In the genomic region with DNA sequence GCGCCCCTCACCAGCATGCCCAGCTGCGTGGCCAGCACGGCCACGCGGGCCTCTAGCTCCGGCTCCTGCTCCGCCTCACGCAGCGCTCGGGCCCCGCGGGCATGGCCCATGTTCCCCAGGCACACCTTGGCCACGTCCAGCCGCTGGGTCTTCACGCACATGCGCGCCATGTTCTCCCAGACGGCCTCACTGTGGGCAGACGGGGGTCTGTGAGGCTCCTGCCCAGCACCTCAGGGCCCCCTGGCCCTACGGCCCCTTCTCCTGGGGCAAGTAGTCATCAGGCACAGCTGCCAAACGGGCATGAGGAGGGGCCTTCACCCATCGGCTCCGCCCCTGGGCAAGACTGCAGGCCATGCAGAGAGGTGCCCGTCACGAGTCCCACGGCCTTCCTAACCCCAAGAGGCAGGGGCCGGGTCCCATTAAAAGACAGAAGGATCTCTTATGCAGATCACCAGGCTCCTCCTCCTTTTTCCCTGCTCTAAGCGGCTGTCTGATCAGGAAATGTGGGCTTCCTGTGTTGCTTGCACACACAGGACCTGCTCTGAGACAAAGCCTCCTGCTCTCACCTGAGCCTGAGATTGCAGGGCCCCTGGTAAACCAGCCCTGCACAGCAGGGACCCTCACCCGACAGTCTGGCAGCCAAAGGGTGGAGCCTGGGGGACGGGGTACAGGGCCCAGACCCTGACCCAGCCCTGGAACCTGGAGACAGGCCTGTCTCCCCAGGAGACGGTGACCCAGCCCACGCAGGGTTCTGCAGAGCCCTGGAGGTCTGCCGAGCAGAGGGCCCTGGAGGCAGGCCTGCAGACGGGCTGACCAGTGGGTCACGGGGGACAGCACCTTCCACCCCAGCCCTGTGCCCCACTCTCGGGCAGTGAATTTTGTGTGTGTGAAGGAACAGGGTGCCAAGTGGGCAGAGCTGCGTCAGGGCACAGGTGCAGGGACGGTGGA, we compare ENCODE assay signal across 17 cellular contexts. TPM values are rescaled to one million over a fixed set of nuclear protein-coding genes. Genes with fewer than 3 reads are reported as not detected.
DNase-seq lines count a peak whose midpoint lies in the region; ATAC-seq lines count a peak whose summit lies in the region.
"Had no signal": no experiment of that assay in that cellular context is flagged by ENCODE, and none has a peak within 500 bp of the region (broad histone marks: within the 10 kb centered on the region; RNA-seq: fewer than 3 reads in every experiment).

No MANE protein-coding gene starts in this region.

- ATAC-seq in activated T-helper 17 cell treated with anti-CD3 and anti-CD28 coated beads, Interleukin-2, amount 50 U/mL, for 72 hours (replicated peaks), result peak; percentile 44
- ATAC-seq in GM18870 (IDR thresholded peaks at IDR 0.05; ENCODE audit: unreplicated experiment), result no peak
- no peak for ATAC-seq in HG02642 (IDR thresholded peaks at IDR 0.05; ENCODE audit: poor library complexity, unreplicated experiment)
- ATAC-seq: natural killer cell treated with Interleukin-12 subunit alpha and Interleukin-12 subunit beta and Interleukin-15 and Interleukin-18, amount 100 ng/mL, for 72 hours had no signal

- H3K9ac ChIP-seq in mesenchymal stem cell (ENCODE audit: low read length), result no peak overlapping the region
- H3K9ac ChIP-seq: KMS-11 had no signal

- no peak overlapping the region for H3K4me3 ChIP-seq in Jurkat, Clone E6-1 (ENCODE audit: low read length)
- H3K4me3 ChIP-seq in mesenchymal stem cell (ENCODE audit: insufficient read depth in 1 of 2, low read depth in 1 of 2, low read length in 2 of 2), result no peak overlapping the region

- H2AFZ ChIP-seq in mesenchymal stem cell (ENCODE audit: low read depth, low read length), result no peak overlapping the region

- DNase-seq in activated CD4-positive, alpha-beta T cell treated with anti-CD3 and anti-CD28 coated beads for 48 hours, result peak; percentile 30
- DNase-seq in activated CD4-positive, alpha-beta T cell treated with anti-CD3 and anti-CD28 coated beads, Interleukin-2, amount 50 U/mL, for 4 hours, result no peak
- peak; percentile 43 for DNase-seq in Jurkat, Clone E6-1 (ENCODE audit: low read depth, low spot score)
- DNase-seq in mesenchymal stem cell (no peak), NCI-H187 (lab: John Stamatoyannopoulos, UW) (no peak)
- DNase-seq: amniotic stem cell, NCI-H1694, NCI-H69, retina, RPMI8226 had no signal

- H3K27ac Mint-ChIP-seq in activated T-helper 17 cell treated with anti-CD3 and anti-CD28 coated beads, Interleukin-2, amount 50 U/mL, for 72 hours, result no peak overlapping the region
- H3K27ac Mint-ChIP-seq: dendritic cell treated with granulocyte-macrophage colony-stimulating factor and Interleukin-4, amounts not matched to agents 40 ng/mL and 50 ng/mL, for 4 days; natural killer cell treated with Interleukin-12 subunit alpha and Interleukin-12 subunit beta and Interleukin-15 and Interleukin-18, amount 100 ng/mL, for 72 hours had no signal

- H3K79me1 ChIP-seq in mesenchymal stem cell (replicated peaks; ENCODE audit: low read length, poor library complexity, severe bottlenecking), result no peaks in the 10 kb centered on the region

- no peak overlapping the region for H2BK15ac ChIP-seq in mesenchymal stem cell (ENCODE audit: low read depth, poor library complexity, severe bottlenecking)

- H3K4me1 Mint-ChIP-seq in activated T-helper 17 cell treated with anti-CD3 and anti-CD28 coated beads, Interleukin-2, amount 50 U/mL, for 72 hours, result no peaks in the 10 kb centered on the region

- no peak overlapping the region for H3K4ac ChIP-seq in mesenchymal stem cell (ENCODE audit: low read depth in 1 of 2, low read length in 2 of 2)

- H3K9me3 Mint-ChIP-seq in activated T-helper 17 cell treated with anti-CD3 and anti-CD28 coated beads, Interleukin-2, amount 50 U/mL, for 72 hours, result no peaks in the 10 kb centered on the region
- H3K9me3 Mint-ChIP-seq: dendritic cell treated with granulocyte-macrophage colony-stimulating factor and Interleukin-4, amounts not matched to agents 40 ng/mL and 50 ng/mL, for 4 days; natural killer cell treated with Interleukin-12 subunit alpha and Interleukin-12 subunit beta and Interleukin-15 and Interleukin-18, amount 100 ng/mL, for 72 hours had no signal

- H3K27me3 ChIP-seq in mesenchymal stem cell (ENCODE audit: control insufficient read depth in 1 of 2, insufficient read depth in 1 of 2, low read length in 2 of 2), result no peaks in the 10 kb centered on the region

- peak overlapping the region in 1 of 2 experiments; percentile 61 for H3K14ac ChIP-seq in mesenchymal stem cell (ENCODE audit: low read length in 2 of 2)

- no peak overlapping the region for H3K27ac ChIP-seq in mesenchymal stem cell (ENCODE audit: low read length, poor library complexity, severe bottlenecking)
- H3K27ac ChIP-seq: KMS-11 had no signal

- WGBS in mesenchymal stem cell, result 89% methylated on average over 38 of the region's 38 CpGs

- H2AK5ac ChIP-seq in mesenchymal stem cell (ENCODE audit: low read length, severe bottlenecking), result no peak overlapping the region

- H2BK120ac ChIP-seq in mesenchymal stem cell (ENCODE audit: low read depth, low read length), result no peak overlapping the region

- H3K23ac ChIP-seq in mesenchymal stem cell (ENCODE audit: low read length in 2 of 2), result no peak overlapping the region

- no peaks in the 10 kb centered on the region for H3K36me3 Mint-ChIP-seq in activated T-helper 17 cell treated with anti-CD3 and anti-CD28 coated beads, Interleukin-2, amount 50 U/mL, for 72 hours (ENCODE audit: low read depth)
- H3K36me3 Mint-ChIP-seq: natural killer cell treated with Interleukin-12 subunit alpha and Interleukin-12 subunit beta and Interleukin-15 and Interleukin-18, amount 100 ng/mL, for 72 hours had no signal

- H3K9me3 ChIP-seq in mesenchymal stem cell (ENCODE audit: control insufficient read depth, low read length), result no peaks in the 10 kb centered on the region

- peak overlapping the region in 1 of 2 experiments; percentile 64 for H3K18ac ChIP-seq in mesenchymal stem cell (ENCODE audit: low read depth in 1 of 2, low read length in 2 of 2)

- no peak overlapping the region for H2BK5ac ChIP-seq in mesenchymal stem cell (ENCODE audit: low read depth, low read length, poor library complexity, severe bottlenecking)

- H4K91ac ChIP-seq in mesenchymal stem cell (ENCODE audit: low read length), result peak overlapping the region; percentile 65

- H3K4me3 Mint-ChIP-seq in activated T-helper 17 cell treated with anti-CD3 and anti-CD28 coated beads, Interleukin-2, amount 50 U/mL, for 72 hours, result peak overlapping the region; percentile 29
- H3K4me3 Mint-ChIP-seq: dendritic cell treated with granulocyte-macrophage colony-stimulating factor and Interleukin-4, amounts not matched to agents 40 ng/mL and 50 ng/mL, for 4 days; natural killer cell treated with Interleukin-12 subunit alpha and Interleukin-12 subunit beta and Interleukin-15 and Interleukin-18, amount 100 ng/mL, for 72 hours had no signal

- peak overlapping the region in 1 of 2 experiments; percentile 12 for H2BK12ac ChIP-seq in mesenchymal stem cell (ENCODE audit: low read length in 2 of 2)

- H3K4me1 ChIP-seq in mesenchymal stem cell (ENCODE audit: control insufficient read depth, insufficient read depth, low read depth, low read length), result peaks cover 9% of the 10 kb centered on the region

- no peaks in the 10 kb centered on the region for H3K27me3 Mint-ChIP-seq in activated T-helper 17 cell treated with anti-CD3 and anti-CD28 coated beads, Interleukin-2, amount 50 U/mL, for 72 hours
- H3K27me3 Mint-ChIP-seq: natural killer cell treated with Interleukin-12 subunit alpha and Interleukin-12 subunit beta and Interleukin-15 and Interleukin-18, amount 100 ng/mL, for 72 hours had no signal

- H3K36me3 ChIP-seq in mesenchymal stem cell (ENCODE audit: control insufficient read depth in 1 of 2, insufficient read depth in 2 of 2, low read depth in 1 of 2, low read length in 2 of 2), result peaks cover 15 to 49% of the 10 kb centered on the region in 2 experiments

- H3K4me2 ChIP-seq in mesenchymal stem cell (ENCODE audit: low read length, poor library complexity, severe bottlenecking), result no peak overlapping the region
- H3K4me2 ChIP-seq: KMS-11 had no signal

- no peak overlapping the region for H4K8ac ChIP-seq in mesenchymal stem cell (ENCODE audit: low read length)

RNA-seq across cellular contexts. Expression of a gene that starts 6.6 kb away (rescaled TPM):
- not detected for polyA plus RNA-seq in Jurkat, Clone E6-1 (2012; ENCODE audit: insufficient read depth, insufficient read length)
- total RNA-seq in activated T-helper 17 cell treated with anti-CD3 and anti-CD28 coated beads, Interleukin-2, amount 50 U/mL, for 72 hours, result 10 to 100 TPM; 14.3 to 22.5 TPM
- 12.5 TPM for polyA plus RNA-seq in mesenchymal stem cell (2013, experiment 1 of 2)
- 13.0 TPM for polyA plus RNA-seq in mesenchymal stem cell (2013, experiment 2 of 2)

RNA-seq across cellular contexts. Expression of a gene that starts 33.7 kb away (rescaled TPM):
- polyA plus RNA-seq in Jurkat, Clone E6-1 (2012; ENCODE audit: insufficient read depth, insufficient read length), result 61.7 TPM
- 10 to 100 TPM; 49.2 to 67.9 TPM for total RNA-seq in activated T-helper 17 cell treated with anti-CD3 and anti-CD28 coated beads, Interleukin-2, amount 50 U/mL, for 72 hours
- 10.0 TPM for polyA plus RNA-seq in mesenchymal stem cell (2013, experiment 1 of 2)
- 10.2 TPM for polyA plus RNA-seq in mesenchymal stem cell (2013, experiment 2 of 2)

RNA-seq across cellular contexts. Expression of a gene that starts 38.1 kb away (rescaled TPM):
- polyA plus RNA-seq in Jurkat, Clone E6-1 (2012; ENCODE audit: insufficient read depth, insufficient read length), result not detected
- total RNA-seq in activated T-helper 17 cell treated with anti-CD3 and anti-CD28 coated beads, Interleukin-2, amount 50 U/mL, for 72 hours, result not detected
- polyA plus RNA-seq in mesenchymal stem cell (2013, experiment 1 of 2), result not detected
- polyA plus RNA-seq in mesenchymal stem cell (2013, experiment 2 of 2), result not detected
- total RNA-seq: lower leg skin had no signal

RNA-seq across cellular contexts. Expression of a gene that starts 52.1 kb away (rescaled TPM):
- polyA plus RNA-seq in Jurkat, Clone E6-1 (2012; ENCODE audit: insufficient read depth, insufficient read length), result 37.0 TPM
- total RNA-seq in activated T-helper 17 cell treated with anti-CD3 and anti-CD28 coated beads, Interleukin-2, amount 50 U/mL, for 72 hours, result 10 to 100 TPM; 44.8 to 63.9 TPM
- 91.3 TPM for polyA plus RNA-seq in mesenchymal stem cell (2013, experiment 1 of 2)
- 88.2 TPM for polyA plus RNA-seq in mesenchymal stem cell (2013, experiment 2 of 2)

Comparison
In these comparisons a context has a peak if more than half of its experiments do, and no peak if none do; other contexts are left out.
1. DNase-seq: peak in activated CD4-positive, alpha-beta T cell treated with anti-CD3 and anti-CD28 coated beads for 48 hours (single experiment) and Jurkat, Clone E6-1 (single experiment); none in activated CD4-positive, alpha-beta T cell treated with anti-CD3 and anti-CD28 coated beads, Interleukin-2, amount 50 U/mL, for 4 hours (0 of 2), mesenchymal stem cell (single experiment) and NCI-H187 (0 of 2).